In genomic region chr18:55375930-55376329, GRCh38 we compare ENCODE assay signal across 19 cellular contexts.
DNase-seq lines count a peak whose midpoint lies in the region; ATAC-seq lines count a peak whose summit lies in the region.
"Had no signal": no experiment of that assay in that cellular context is flagged by ENCODE, and none has a peak within 500 bp of the region (broad histone marks: within the 10 kb centered on the region; RNA-seq: fewer than 3 reads in every experiment).

No MANE protein-coding gene starts in this region.

- H3K36me3 Mint-ChIP-seq in stimulated activated memory B cell treated with anti-CD40 and anti-IgM and Interleukin-4, amounts not matched to agents 10 μg/mL and 1 μg/mL and 100 μg/mL, for 72 hours = peaks cover 5% of the 10 kb centered on the region

- H3K9me3 Mint-ChIP-seq in stimulated activated memory B cell treated with anti-CD40 and anti-IgM and Interleukin-4, amounts not matched to agents 10 μg/mL and 1 μg/mL and 100 μg/mL, for 72 hours = peaks cover 3% of the 10 kb centered on the region

- peak overlapping the region; percentile 74 for H3K27ac Mint-ChIP-seq in stimulated activated memory B cell treated with anti-CD40 and anti-IgM and Interleukin-4, amounts not matched to agents 10 μg/mL and 1 μg/mL and 100 μg/mL, for 72 hours
- H3K27ac Mint-ChIP-seq: activated naive CD4-positive, alpha-beta T cell treated with anti-CD3 and anti-CD28 coated beads for 36 hours had no signal

- H3K4me1 Mint-ChIP-seq in stimulated activated memory B cell treated with anti-CD40 and anti-IgM and Interleukin-4, amounts not matched to agents 10 μg/mL and 1 μg/mL and 100 μg/mL, for 72 hours = peaks cover 23% of the 10 kb centered on the region

- no peaks in the 10 kb centered on the region for H3K27me3 Mint-ChIP-seq in stimulated activated memory B cell treated with anti-CD40 and anti-IgM and Interleukin-4, amounts not matched to agents 10 μg/mL and 1 μg/mL and 100 μg/mL, for 72 hours

- peak overlapping the region; percentile 23 for H3K4me3 Mint-ChIP-seq in stimulated activated memory B cell treated with anti-CD40 and anti-IgM and Interleukin-4, amounts not matched to agents 10 μg/mL and 1 μg/mL and 100 μg/mL, for 72 hours
- H3K4me3 Mint-ChIP-seq: activated naive CD4-positive, alpha-beta T cell treated with anti-CD3 and anti-CD28 coated beads for 36 hours had no signal

- DNase-seq in NCI-H1930 (lab: John Stamatoyannopoulos, UW) (no peak), hypothalamus (lab: John Stamatoyannopoulos, UW) (no peak)
- DNase-seq: activated naive CD4-positive, alpha-beta T cell treated with anti-CD3 and anti-CD28 coated beads for 36 hours; aorta; cerebellar nuclear complex; COR-L47; effector memory CD4-positive, alpha-beta T cell; esophagus squamous epithelium; left lung; mucosa of descending colon; NCI-H1417 treated with DMSO at 0.1 percent for 48 hours; NCI-H2171 treated with DMSO at 0.1 percent for 48 hours; NCI-H82; stimulated activated CD8-positive, alpha-beta memory T cell treated with anti-CD3 and anti-CD28 coated beads, Interleukin-4, amount 100 ng/mL, for 48 hours had no signal

- ATAC-seq in GM19395 (IDR thresholded peaks at IDR 0.05; ENCODE audit: unreplicated experiment) (peak; percentile 30), GM21723 (IDR thresholded peaks at IDR 0.05; ENCODE audit: unreplicated experiment) (peak; percentile 33), HG03442 (IDR thresholded peaks at IDR 0.05; ENCODE audit: unreplicated experiment) (peak; percentile 8), HG03521 (IDR thresholded peaks at IDR 0.05; ENCODE audit: unreplicated experiment) (no peak)
- peak; percentile 66 for ATAC-seq in stimulated activated memory B cell treated with anti-CD40 and anti-IgM and Interleukin-4, amounts not matched to agents 10 μg/mL and 1 μg/mL and 100 μg/mL, for 72 hours
- ATAC-seq: left lung, mucosa of descending colon had no signal
